21 cellular contexts compared by ENCODE assay signal in the genomic region with DNA sequence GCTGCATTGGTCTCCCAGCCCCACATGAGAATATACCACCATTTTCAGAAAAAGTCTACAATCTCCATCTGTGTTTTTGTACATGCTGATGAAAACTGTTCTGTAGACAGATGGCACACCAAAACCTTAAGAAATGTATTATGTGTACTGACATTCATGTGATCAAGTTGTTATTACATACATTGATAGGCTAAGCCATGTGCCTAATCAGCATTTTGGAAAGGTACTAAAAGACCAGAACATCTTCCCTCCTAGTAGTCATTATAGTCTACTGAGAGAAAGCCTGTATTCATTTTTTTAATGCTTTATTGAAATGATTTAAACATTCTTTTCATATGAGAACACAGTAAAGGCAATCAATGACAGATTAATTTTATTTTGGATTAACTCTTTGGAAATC. TPM values are rescaled to one million over a fixed set of nuclear protein-coding genes. Genes with fewer than 3 reads are reported as not detected.
DNase-seq lines count a peak whose midpoint lies in the region; ATAC-seq, FAIRE-seq and TF ChIP-seq lines count a peak whose summit lies in the region.
"Had no signal": no experiment of that assay in that cellular context is flagged by ENCODE, and none has a peak within 500 bp of the region (broad histone marks: within the 10 kb centered on the region; RNA-seq: fewer than 3 reads in every experiment).

No MANE protein-coding gene starts in this region.

- no peaks in the 10 kb centered on the region for H3K79me2 ChIP-seq in K562 (ENCODE audit: control insufficient read depth, insufficient read depth, low read length)

- no peak overlapping the region for H3K27ac ChIP-seq in A549
- H3K27ac ChIP-seq in K562 (ENCODE audit: extremely low read depth, low read depth, low read length), result no peak overlapping the region
- H3K27ac ChIP-seq in spleen, result no peak overlapping the region
- H3K27ac ChIP-seq: C4-2B, GM23248 had no signal

- POLR2A ChIA-PET in A549 (lab: Yijun Ruan, JAX) (no interaction called here), K562 (lab: Yijun Ruan, JAX) (interaction anchor here (0.6 kb wide), 2 partner anchors 19 to 179 kb away, joined by 3 read pairs; a partner anchor contains a TSS)

- 0 out of 2 replicates have a peak overlapping the region, but pooled peaks have one; percentile 50 for H2AFZ ChIP-seq in K562 (ENCODE audit: low read depth, low read length)
- H2AFZ ChIP-seq: GM23248 had no signal

- H3K4me1 ChIP-seq in A549 (no peaks in the 10 kb centered on the region), K562 (replicated peaks in 1 of 2; ENCODE audit: control insufficient read depth in 2 of 2, insufficient read depth in 2 of 2, low read length in 2 of 2) (no peaks in the 10 kb centered on the region; a peak in 1 of 5 replicates), spleen (no peaks in the 10 kb centered on the region)
- H3K4me1 ChIP-seq: Caco-2 had no signal

- H3K4me2 ChIP-seq in A549, result no peak overlapping the region
- no peak overlapping the region for H3K4me2 ChIP-seq in K562 (ENCODE audit: insufficient read depth, low read length)

- intact Hi-C loops in K562 (cut with micrococcal nuclease), result no loop called here
- intact Hi-C loops in spleen (cut with DNase I; ENCODE audit: low total_unique reads), result no loop called here

- CTCF ChIA-PET in A549 (lab: Yijun Ruan, JAX), result interaction anchor here (0.8 to 2.1 kb wide), 2 partner anchors 10 to 63 kb away, joined by 3 to 11 read pairs; no protein-coding TSS in a partner anchor
- CTCF ChIA-PET in K562 (lab: Yijun Ruan, JAX; ENCODE audit: low intra/inter-chr PET ratio), result no interaction called here

- H3K36me3 ChIP-seq in K562 (ENCODE audit: control insufficient read depth, insufficient read depth, low read length) (no peaks in the 10 kb centered on the region), spleen (no peaks in the 10 kb centered on the region)

- H3K4me3 ChIP-seq in A549, result no peak overlapping the region
- H3K4me3 ChIP-seq in K562, result no peak overlapping the region
- no peak overlapping the region for H3K4me3 ChIP-seq in spleen
- H3K4me3 ChIP-seq: GM12878, GM23248 had no signal

- H4K20me1 ChIP-seq in K562 (replicated peaks; ENCODE audit: control insufficient read depth, insufficient read depth, low read length), result no peaks in the 10 kb centered on the region

- no peak for TF ChIP-seq CTCF in A549 (IDR thresholded peaks at IDR 0.05)
- no peak for TF ChIP-seq CTCF in K562 (IDR thresholded peaks at IDR 0.05 in 2 of 3, conservative IDR thresholded peaks at IDR 0.05 in 1 of 3; ENCODE audit: insufficient read depth in 2 of 3, low read depth in 1 of 3, low read length in 3 of 3)
- no peak for TF ChIP-seq CTCF in spleen (IDR thresholded peaks at IDR 0.05 in 8 of 11, conservative IDR thresholded peaks at IDR 0.05 in 3 of 11)

- FAIRE-seq in A549 (lab: Jason Lieb, UNC), result no peak
- no peak for FAIRE-seq in K562 (lab: Jason Lieb, UNC)
- FAIRE-seq: GM12878, GM19239 had no signal

- no peaks in the 10 kb centered on the region for H3K27me3 ChIP-seq in K562 (ENCODE audit: control insufficient read depth in 2 of 2, insufficient read depth in 2 of 2, low read length in 2 of 2)
- peaks cover 0 to 3% (median 0%) of the 10 kb centered on the region in 7 donors for H3K27me3 ChIP-seq in spleen (replicated peaks in 1 of 7)

- ATAC-seq in A549 (no peak; a peak in 1 of 6 replicates), K562 (no peak)
- ATAC-seq: CD8-positive, alpha-beta T cell; GM12878; HCT116 had no signal

- no peaks in the 10 kb centered on the region for H3K9me1 ChIP-seq in K562 (ENCODE audit: control insufficient read depth, insufficient read depth, low read length)

- no peak for TF ChIP-seq POLR2A in A549 (IDR thresholded peaks at IDR 0.05; ENCODE audit: low read length)
- no peak for TF ChIP-seq POLR2A in K562 (conservative IDR thresholded peaks at IDR 0.05)
- no peak for TF ChIP-seq POLR2A in spleen (IDR thresholded peaks at IDR 0.05)

- in situ Hi-C loops in K562 (cut with MboI), result no loop called here

- DNase-seq in A549 (ENCODE audit: low read depth in 1 of 2, low spot score in 1 of 2) (no peak), K562 (ENCODE audit: extremely low read depth in 1 of 4, low spot score in 3 of 4) (no peak), superior temporal gyrus (ENCODE audit: extremely low spot score) (peak; percentile 37), spleen (no peak), C1 segment of cervical spinal cord (lab: John Stamatoyannopoulos, UW) (no peak)
- DNase-seq: 8988T; Caco-2; CD4-positive, CD25-positive, alpha-beta regulatory T cell; CD8-positive, alpha-beta T cell; DMS153; DND-41; GDM1; GM23248; H9 had no signal

- TF ChIP-seq RAD21 in A549 (conservative IDR thresholded peaks at IDR 0.05 in 1 of 2, IDR thresholded peaks at IDR 0.05 in 1 of 2), result no peak
- no peak for TF ChIP-seq RAD21 in K562 (CRISPR knock-in tag; conservative IDR thresholded peaks at IDR 0.05 in 1 of 2, IDR thresholded peaks at IDR 0.05 in 1 of 2)

- TF ChIP-seq EP300 in A549 (IDR thresholded peaks at IDR 0.05) (no peak), K562 (IDR thresholded peaks at IDR 0.05; ENCODE audit: low read length) (no peak)

- H3K9ac ChIP-seq in K562 (ENCODE audit: insufficient read depth in 1 of 2, low read depth in 2 of 2, low read length in 2 of 2), result no peak overlapping the region
- H3K9ac ChIP-seq: GM23248 had no signal

- no TSS peak for BruUV-seq in K562 (replicated peaks; lab: Mats Ljungman, UMichigan)

- H3K9me3 ChIP-seq in A549 (no peaks in the 10 kb centered on the region), K562 (replicated peaks; ENCODE audit: control insufficient read depth, insufficient read depth, low read depth, low read length) (no peaks in the 10 kb centered on the region), spleen (no peaks in the 10 kb centered on the region)
- H3K9me3 ChIP-seq: Caco-2 had no signal

RNA-seq across cellular contexts. Expression of a gene that starts 1.7 kb away (rescaled TPM):
- polyA plus RNA-seq in A549 (2011; rRNA removed) (not detected in 2 replicates), A549 (2017; fragmentation: RNase III; extraction: RNeasy Plus Mini Kit Qiagen cat#74134 plus additional on column Dnase treatment) (not detected in 3 replicates), K562 (2011; rRNA removed) (not detected in 2 replicates), K562 (2014; fragmentation: Illumina TruSeq; extraction: Trizol) (not detected in 2 replicates), K562 (2014; fragmentation: Nextera tagmentation; extraction: Ambion mirVana) (not detected), K562 (2014; rRNA removed) (not detected in 2 replicates), spleen (not detected)
- not detected in 2 replicates for polyA plus RNA-seq in A549 (2012; cell fraction: cytosol; rRNA removed)
- polyA plus RNA-seq in A549 (2012; cell fraction: nucleus; rRNA removed), result not detected in 2 replicates
- polyA minus RNA-seq in A549 (2011; rRNA and poly(A)+ RNA removed), result not detected in 2 replicates
- total RNA-seq in K562 (2011; cell fraction: chromatin; rRNA removed; ENCODE audit: low replicate concordance), result not detected in 2 replicates
- not detected in 2 replicates for total RNA-seq in K562 (2011; cell fraction: nucleolus; rRNA removed)
- not detected in 2 replicates for total RNA-seq in K562 (2011; cell fraction: nucleoplasm; rRNA removed)
- total RNA-seq in K562 (2014; rRNA removed) (not detected in 2 replicates), K562 (2014; rRNA removed; fragmentation: Illumina TruSeq; extraction: Trizol) (not detected in 2 replicates), K562 (2015; rRNA removed; fragmentation: Illumina TruSeq; extraction: Trizol) (not detected in 2 replicates), K562 (2021) (not detected in 2 replicates), spleen (not detected)
- not detected in 2 replicates for polyA plus RNA-seq in K562 (2011; cell fraction: cytosol; rRNA removed)
- polyA plus RNA-seq in K562 (2011; cell fraction: nucleus; rRNA removed), result not detected in 2 replicates
- polyA plus RNA-seq in K562 (2012), result not detected in 2 replicates
- polyA minus RNA-seq in K562 (2011; rRNA and poly(A)+ RNA removed), result not detected in 2 replicates
- not detected in 2 replicates for polyA minus RNA-seq in K562 (2011; cell fraction: cytosol; rRNA and poly(A)+ RNA removed)
- not detected in 2 replicates for polyA minus RNA-seq in K562 (2011; cell fraction: nucleus; rRNA and poly(A)+ RNA removed)
- total RNA-seq: A673; Caco-2; CD4-positive, CD25-positive, alpha-beta regulatory T cell; CD8-positive, alpha-beta T cell; GM12878; GM23248; H4; H9 had no signal
- polyA plus RNA-seq: BJ; CD4-positive, CD25-positive, alpha-beta regulatory T cell; GM12878; GM23248 had no signal

RNA-seq across cellular contexts. Expression of a gene that starts 19.1 kb away (rescaled TPM):
- polyA plus RNA-seq in A549 (2011; rRNA removed) (not detected in 2 replicates), A549 (2017; fragmentation: RNase III; extraction: RNeasy Plus Mini Kit Qiagen cat#74134 plus additional on column Dnase treatment) (not detected in 3 replicates), K562 (2011; rRNA removed) (not detected in 2 replicates), K562 (2014; fragmentation: Illumina TruSeq; extraction: Trizol) (not detected in 2 replicates), K562 (2014; fragmentation: Nextera tagmentation; extraction: Ambion mirVana) (not detected), K562 (2014; rRNA removed) (not detected in 2 replicates), spleen (not detected)
- not detected in 2 replicates for polyA plus RNA-seq in A549 (2012; cell fraction: cytosol; rRNA removed)
- polyA plus RNA-seq in A549 (2012; cell fraction: nucleus; rRNA removed), result not detected in 2 replicates
- not detected in 2 replicates for polyA minus RNA-seq in A549 (2011; rRNA and poly(A)+ RNA removed)
- total RNA-seq in K562 (2011; cell fraction: chromatin; rRNA removed; ENCODE audit: low replicate concordance), result not detected in 2 replicates
- not detected in 2 replicates for total RNA-seq in K562 (2011; cell fraction: nucleolus; rRNA removed)
- total RNA-seq in K562 (2011; cell fraction: nucleoplasm; rRNA removed), result not detected in 2 replicates
- total RNA-seq in K562 (2014; rRNA removed) (not detected in 2 replicates), K562 (2014; rRNA removed; fragmentation: Illumina TruSeq; extraction: Trizol) (not detected in 2 replicates), K562 (2015; rRNA removed; fragmentation: Illumina TruSeq; extraction: Trizol) (not detected in 2 replicates), K562 (2021) (not detected in 2 replicates), spleen (not detected)
- polyA plus RNA-seq in K562 (2011; cell fraction: cytosol; rRNA removed), result not detected in 2 replicates
- not detected in 2 replicates for polyA plus RNA-seq in K562 (2011; cell fraction: nucleus; rRNA removed)
- polyA plus RNA-seq in K562 (2012), result not detected in 2 replicates
- not detected in 2 replicates for polyA minus RNA-seq in K562 (2011; rRNA and poly(A)+ RNA removed)
- polyA minus RNA-seq in K562 (2011; cell fraction: cytosol; rRNA and poly(A)+ RNA removed), result not detected in 2 replicates
- not detected in 2 replicates for polyA minus RNA-seq in K562 (2011; cell fraction: nucleus; rRNA and poly(A)+ RNA removed)
- total RNA-seq: A673; Caco-2; CD4-positive, CD25-positive, alpha-beta regulatory T cell; CD8-positive, alpha-beta T cell; GM12878; GM23248; H4; H9 had no signal
- polyA plus RNA-seq: BJ; CD4-positive, CD25-positive, alpha-beta regulatory T cell; GM12878; GM23248 had no signal

RNA-seq across cellular contexts. Expression of a gene that starts 24.8 kb away (rescaled TPM):
- polyA plus RNA-seq in A549 (2011; rRNA removed) (not detected in 2 replicates), A549 (2017; fragmentation: RNase III; extraction: RNeasy Plus Mini Kit Qiagen cat#74134 plus additional on column Dnase treatment) (not detected in 3 replicates), K562 (2011; rRNA removed) (not detected in 2 replicates), K562 (2014; fragmentation: Illumina TruSeq; extraction: Trizol) (not detected in 2 replicates), K562 (2014; fragmentation: Nextera tagmentation; extraction: Ambion mirVana) (not detected), K562 (2014; rRNA removed) (not detected in 2 replicates), spleen (not detected)
- polyA plus RNA-seq in A549 (2012; cell fraction: cytosol; rRNA removed), result not detected in 2 replicates
- not detected in 2 replicates for polyA plus RNA-seq in A549 (2012; cell fraction: nucleus; rRNA removed)
- not detected in 2 replicates for polyA minus RNA-seq in A549 (2011; rRNA and poly(A)+ RNA removed)
- total RNA-seq in K562 (2011; cell fraction: chromatin; rRNA removed; ENCODE audit: low replicate concordance), result not detected in 2 replicates
- total RNA-seq in K562 (2011; cell fraction: nucleolus; rRNA removed), result not detected in 2 replicates
- not detected in 2 replicates for total RNA-seq in K562 (2011; cell fraction: nucleoplasm; rRNA removed)
- total RNA-seq in K562 (2014; rRNA removed) (not detected in 2 replicates), K562 (2014; rRNA removed; fragmentation: Illumina TruSeq; extraction: Trizol) (not detected in 2 replicates), K562 (2015; rRNA removed; fragmentation: Illumina TruSeq; extraction: Trizol) (not detected in 2 replicates), K562 (2021) (not detected in 2 replicates), spleen (not detected)
- polyA plus RNA-seq in K562 (2011; cell fraction: cytosol; rRNA removed), result not detected in 2 replicates
- polyA plus RNA-seq in K562 (2011; cell fraction: nucleus; rRNA removed), result not detected in 2 replicates
- polyA plus RNA-seq in K562 (2012), result 0.10 TPM in 1 of 2 replicates, not detected in the other
- polyA minus RNA-seq in K562 (2011; rRNA and poly(A)+ RNA removed), result not detected in 2 replicates
- not detected in 2 replicates for polyA minus RNA-seq in K562 (2011; cell fraction: cytosol; rRNA and poly(A)+ RNA removed)
- not detected in 2 replicates for polyA minus RNA-seq in K562 (2011; cell fraction: nucleus; rRNA and poly(A)+ RNA removed)
- total RNA-seq: A673; Caco-2; CD4-positive, CD25-positive, alpha-beta regulatory T cell; CD8-positive, alpha-beta T cell; GM12878; GM23248; H4; H9 had no signal
- polyA plus RNA-seq: BJ; CD4-positive, CD25-positive, alpha-beta regulatory T cell; GM12878; GM23248 had no signal

RNA-seq across cellular contexts. Expression of a gene that starts 35.4 kb away (rescaled TPM):
- polyA plus RNA-seq in A549 (2011; rRNA removed) (not detected in 2 replicates), A549 (2017; fragmentation: RNase III; extraction: RNeasy Plus Mini Kit Qiagen cat#74134 plus additional on column Dnase treatment) (not detected in 3 replicates), K562 (2011; rRNA removed) (not detected in 2 replicates), K562 (2014; fragmentation: Illumina TruSeq; extraction: Trizol) (not detected in 2 replicates), K562 (2014; fragmentation: Nextera tagmentation; extraction: Ambion mirVana) (not detected), K562 (2014; rRNA removed) (not detected in 2 replicates), spleen (not detected)
- polyA plus RNA-seq in A549 (2012; cell fraction: cytosol; rRNA removed), result not detected in 2 replicates
- not detected in 2 replicates for polyA plus RNA-seq in A549 (2012; cell fraction: nucleus; rRNA removed)
- polyA minus RNA-seq in A549 (2011; rRNA and poly(A)+ RNA removed), result not detected in 2 replicates
- total RNA-seq in K562 (2011; cell fraction: chromatin; rRNA removed; ENCODE audit: low replicate concordance), result not detected in 2 replicates
- not detected in 2 replicates for total RNA-seq in K562 (2011; cell fraction: nucleolus; rRNA removed)
- not detected in 2 replicates for total RNA-seq in K562 (2011; cell fraction: nucleoplasm; rRNA removed)
- total RNA-seq in K562 (2014; rRNA removed) (not detected in 2 replicates), K562 (2014; rRNA removed; fragmentation: Illumina TruSeq; extraction: Trizol) (not detected in 2 replicates), K562 (2015; rRNA removed; fragmentation: Illumina TruSeq; extraction: Trizol) (not detected in 2 replicates), K562 (2021) (not detected in 2 replicates), spleen (not detected)
- polyA plus RNA-seq in K562 (2011; cell fraction: cytosol; rRNA removed), result not detected in 2 replicates
- polyA plus RNA-seq in K562 (2011; cell fraction: nucleus; rRNA removed), result not detected in 2 replicates
- polyA plus RNA-seq in K562 (2012), result not detected in 2 replicates
- polyA minus RNA-seq in K562 (2011; rRNA and poly(A)+ RNA removed), result not detected in 2 replicates
- not detected in 2 replicates for polyA minus RNA-seq in K562 (2011; cell fraction: cytosol; rRNA and poly(A)+ RNA removed)
- not detected in 2 replicates for polyA minus RNA-seq in K562 (2011; cell fraction: nucleus; rRNA and poly(A)+ RNA removed)
- total RNA-seq: A673; Caco-2; CD4-positive, CD25-positive, alpha-beta regulatory T cell; CD8-positive, alpha-beta T cell; GM12878; GM23248; H4; H9 had no signal
- polyA plus RNA-seq: BJ; CD4-positive, CD25-positive, alpha-beta regulatory T cell; GM12878; GM23248 had no signal

RNA-seq across cellular contexts. Expression of a gene that starts 40.7 kb away (rescaled TPM):
- polyA plus RNA-seq in A549 (2011; rRNA removed) (not detected in 2 replicates), A549 (2017; fragmentation: RNase III; extraction: RNeasy Plus Mini Kit Qiagen cat#74134 plus additional on column Dnase treatment) (not detected in 3 replicates), K562 (2011; rRNA removed) (not detected in 2 replicates), K562 (2014; fragmentation: Illumina TruSeq; extraction: Trizol) (not detected in 2 replicates), K562 (2014; fragmentation: Nextera tagmentation; extraction: Ambion mirVana) (not detected), K562 (2014; rRNA removed) (not detected in 2 replicates), spleen (not detected)
- polyA plus RNA-seq in A549 (2012; cell fraction: cytosol; rRNA removed), result not detected in 2 replicates
- not detected in 2 replicates for polyA plus RNA-seq in A549 (2012; cell fraction: nucleus; rRNA removed)
- not detected in 2 replicates for polyA minus RNA-seq in A549 (2011; rRNA and poly(A)+ RNA removed)
- total RNA-seq in K562 (2011; cell fraction: chromatin; rRNA removed; ENCODE audit: low replicate concordance), result not detected in 2 replicates
- total RNA-seq in K562 (2011; cell fraction: nucleolus; rRNA removed), result not detected in 2 replicates
- total RNA-seq in K562 (2011; cell fraction: nucleoplasm; rRNA removed), result not detected in 2 replicates
- total RNA-seq in K562 (2014; rRNA removed) (not detected in 2 replicates), K562 (2014; rRNA removed; fragmentation: Illumina TruSeq; extraction: Trizol) (not detected in 2 replicates), K562 (2015; rRNA removed; fragmentation: Illumina TruSeq; extraction: Trizol) (not detected in 2 replicates), K562 (2021) (not detected in 2 replicates), spleen (not detected)
- not detected in 2 replicates for polyA plus RNA-seq in K562 (2011; cell fraction: cytosol; rRNA removed)
- not detected in 2 replicates for polyA plus RNA-seq in K562 (2011; cell fraction: nucleus; rRNA removed)
- polyA plus RNA-seq in K562 (2012), result not detected in 2 replicates
- polyA minus RNA-seq in K562 (2011; rRNA and poly(A)+ RNA removed), result not detected in 2 replicates
- not detected in 2 replicates for polyA minus RNA-seq in K562 (2011; cell fraction: cytosol; rRNA and poly(A)+ RNA removed)
- not detected in 2 replicates for polyA minus RNA-seq in K562 (2011; cell fraction: nucleus; rRNA and poly(A)+ RNA removed)
- total RNA-seq: A673; Caco-2; CD8-positive, alpha-beta T cell; GM12878; GM23248; H4; H9 had no signal
- polyA plus RNA-seq: BJ; CD4-positive, CD25-positive, alpha-beta regulatory T cell; GM12878; GM23248 had no signal
